Comparison of ENCODE assay signal across 19 cellular contexts in the genomic region with DNA sequence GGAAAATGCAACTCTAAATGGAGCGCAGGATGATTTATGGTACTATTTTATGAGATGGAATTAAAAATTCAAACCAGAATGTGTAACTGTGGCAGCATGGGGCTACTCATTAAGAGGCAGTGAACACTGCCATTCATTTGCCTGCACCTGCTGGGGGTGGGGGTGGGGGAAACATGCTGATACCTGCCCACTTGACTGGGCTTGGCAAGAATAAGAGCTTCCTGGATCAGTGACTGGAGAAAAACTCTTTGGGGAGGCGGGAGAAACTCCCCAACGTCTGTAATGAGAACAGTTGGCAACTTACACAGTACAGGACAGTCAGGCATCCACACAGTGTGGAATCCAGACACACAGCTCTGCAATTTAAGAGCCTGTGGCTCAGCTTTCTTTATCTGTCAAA.
DNase-seq lines count a peak whose midpoint lies in the region; ATAC-seq and TF ChIP-seq lines count a peak whose summit lies in the region.
"Had no signal": no experiment of that assay in that cellular context is flagged by ENCODE, and none has a peak within 500 bp of the region (broad histone marks: within the 10 kb centered on the region; RNA-seq: fewer than 3 reads in every experiment).

No MANE protein-coding gene starts in this region.

- H3K4me1 ChIP-seq in foreskin keratinocyte (peaks cover 5% of the 10 kb centered on the region), gastroesophageal sphincter (no peaks in the 10 kb centered on the region)
- H3K4me1 ChIP-seq: lower lobe of right lung had no signal

- TF ChIP-seq EP300 in gastroesophageal sphincter (IDR thresholded peaks at IDR 0.05): no peak

- H3K9me3 ChIP-seq in gastroesophageal sphincter: no peaks in the 10 kb centered on the region
- H3K9me3 ChIP-seq: lower lobe of right lung, thoracic aorta had no signal

- no peak overlapping the region for H3K4me3 ChIP-seq in gastroesophageal sphincter
- H3K4me3 ChIP-seq: lower lobe of right lung, thoracic aorta had no signal

- peak; percentile 84 for ATAC-seq in foreskin keratinocyte
- ATAC-seq in gastroesophageal sphincter: no peak
- no peak for ATAC-seq in GM18861 (IDR thresholded peaks at IDR 0.05; ENCODE audit: unreplicated experiment)
- ATAC-seq: HepG2, T-cell had no signal

- 56 to 62% methylated on average over 3 of the region's 3 CpGs for WGBS in gastroesophageal sphincter (ENCODE audit: low coverage in 1 of 2), 2 donors

- TF ChIP-seq POLR2A in gastroesophageal sphincter (IDR thresholded peaks at IDR 0.05): no peak

- no peaks in the 10 kb centered on the region for H3K36me3 ChIP-seq in gastroesophageal sphincter
- H3K36me3 ChIP-seq: lower lobe of right lung, thoracic aorta had no signal

- no peak overlapping the region for H3K27ac ChIP-seq in foreskin keratinocyte
- no peak overlapping the region for H3K27ac ChIP-seq in gastroesophageal sphincter
- H3K27ac ChIP-seq: lower lobe of right lung, thoracic aorta, VCaP had no signal

- DNase-seq in NCI-H1105 (lab: John Stamatoyannopoulos, UW): peak; percentile 94
- peak; percentile 41 for DNase-seq in NCI-H2029 (lab: John Stamatoyannopoulos, UW)
- peak; percentile 97 to 98 for DNase-seq in NCI-H526 (lab: John Stamatoyannopoulos, UW)
- DNase-seq in foreskin keratinocyte: peak; percentile 46 to 67
- no peak for DNase-seq in NCI-H226
- DNase-seq in stimulated activated CD4-positive, alpha-beta T cell treated with anti-CD3 and anti-CD28 coated beads, Interleukin-15, amount 100 ng/mL, for 24 hours: no peak
- DNase-seq: activated gamma-delta T cell treated with Interleukin-2 at 50 U/mL for 16 hours; effector CD4-positive, alpha-beta T cell; GF-D8; GOT3; lower lobe of right lung; NK-92 treated with Interleukin-12 subunit alpha and Interleukin-12 subunit beta, amount 100 ng/mL, for 24 hours; retina; T-cell had no signal

- TF ChIP-seq CTCF in foreskin keratinocyte (conservative IDR thresholded peaks at IDR 0.05) (no peak), gastroesophageal sphincter (IDR thresholded peaks at IDR 0.05) (no peak)

- H3K27me3 ChIP-seq in foreskin keratinocyte (no peaks in the 10 kb centered on the region), gastroesophageal sphincter (no peaks in the 10 kb centered on the region)

Comparison
In these comparisons a context has a peak if more than half of its experiments do, and no peak if none do; other contexts are left out.
1. DNase-seq: peak in NCI-H1105 (single experiment), NCI-H2029 (single experiment), NCI-H526 (2 of 2) and foreskin keratinocyte (2 of 2); none in NCI-H226 (single experiment) and stimulated activated CD4-positive, alpha-beta T cell treated with anti-CD3 and anti-CD28 coated beads, Interleukin-15, amount 100 ng/mL, for 24 hours (single experiment).